Comparison of ENCODE assay signal across 7 cellular contexts in the genomic region with DNA sequence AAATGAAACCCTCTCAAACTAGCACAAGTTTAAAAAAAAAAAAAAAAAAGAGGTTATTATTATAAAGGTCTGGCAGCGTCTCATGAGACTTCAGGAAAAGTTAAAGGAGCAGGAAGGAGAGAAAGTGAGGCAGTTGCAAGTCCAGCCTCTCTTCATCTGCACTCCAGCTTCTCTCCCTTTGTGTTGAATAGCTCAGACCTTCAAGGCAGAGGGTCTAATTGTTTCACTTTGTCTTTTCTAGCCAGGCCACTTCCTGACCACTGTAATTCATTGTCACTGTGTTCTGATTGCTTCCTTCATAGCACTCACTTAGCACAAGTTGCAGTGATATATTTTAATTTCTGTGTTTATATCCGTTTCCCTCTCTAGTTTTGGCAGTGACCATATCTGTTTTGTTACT.
DNase-seq lines count a peak whose midpoint lies in the region; ATAC-seq, FAIRE-seq and TF ChIP-seq lines count a peak whose summit lies in the region.

No MANE protein-coding gene starts in this region.

- peak overlapping the region; percentile 99 for H2BK5ac ChIP-seq in IMR-90 (ENCODE audit: low read depth, low read length, poor library complexity, severe bottlenecking)

- H3K4me3 ChIP-seq in IMR-90 (ENCODE audit: insufficient read depth, low read depth, low read length) (no peak overlapping the region), small intestine (ENCODE audit: low read depth in 1 of 2, low read length in 2 of 2) (no peak overlapping the region), WERI-Rb-1 (ENCODE audit: low read depth, low read length) (no peak overlapping the region)

- H2BK15ac ChIP-seq in IMR-90 (ENCODE audit: low read depth, low read length) = peak overlapping the region; percentile 94

- H3K4me3 Mint-ChIP-seq in endothelial cell (ENCODE audit: unreplicated experiment) = no peak overlapping the region
- no peak overlapping the region for H3K4me3 Mint-ChIP-seq in CD4-positive, alpha-beta T cell

- peaks cover 3% of the 10 kb centered on the region for H3K27me3 Mint-ChIP-seq in endothelial cell (ENCODE audit: unreplicated experiment)
- no peaks in the 10 kb centered on the region for H3K27me3 Mint-ChIP-seq in CD4-positive, alpha-beta T cell

- H3K4ac ChIP-seq in IMR-90 (ENCODE audit: low read depth, low read length) = peak overlapping the region; percentile 97

- H3K9me1 ChIP-seq in IMR-90 (ENCODE audit: insufficient read depth, low read length) = peaks cover 14% of the 10 kb centered on the region

- peaks cover 51% of the 10 kb centered on the region for H3K4me1 Mint-ChIP-seq in endothelial cell (ENCODE audit: unreplicated experiment)
- H3K4me1 Mint-ChIP-seq in CD4-positive, alpha-beta T cell (ENCODE audit: low read depth) = no peaks in the 10 kb centered on the region

- peak overlapping the region; percentile 88 to 96 for H4K8ac ChIP-seq in IMR-90 (ENCODE audit: low read depth in 2 of 2, low read length in 2 of 2)

- no peak for TF ChIP-seq POLR2A in IMR-90 (IDR thresholded peaks at IDR 0.05; ENCODE audit: low read depth, low read length)

- ATAC-seq in GM21390 (IDR thresholded peaks at IDR 0.05; ENCODE audit: unreplicated experiment) (peak; percentile 65), IMR-90 (ENCODE audit: low read depth) (no peak)
- no peak for ATAC-seq in CD4-positive, alpha-beta T cell (ENCODE audit: poor library complexity)

- H3K4me1 ChIP-seq in IMR-90 (ENCODE audit: control insufficient read depth, insufficient read depth, low read length) (peaks cover 27% of the 10 kb centered on the region), small intestine (ENCODE audit: control insufficient read depth in 2 of 2, insufficient read depth in 1 of 2, low read depth in 1 of 2, low read length in 1 of 2) (peaks cover 20 to 32% of the 10 kb centered on the region in 2 donors)

- H3K79me1 ChIP-seq in IMR-90 (ENCODE audit: low read depth in 1 of 2, low read length in 2 of 2) = peaks cover 59 to 71% of the 10 kb centered on the region in 2 experiments

- H2BK120ac ChIP-seq in IMR-90 (ENCODE audit: low read depth, low read length) = peak overlapping the region; percentile 98

- no CpG with 5 or more reads among the region's 2 CpGs for WGBS in IMR-90 (ENCODE audit: extremely low coverage in 2 of 2, insufficient read length in 1 of 2), 2 experiments
- 11 to 30% (median 27%) methylated on average over 2 of the region's 2 CpGs for WGBS in small intestine, 3 donors

- H3K9ac ChIP-seq in IMR-90 (ENCODE audit: low read depth, low read length) = peak overlapping the region; percentile 69

- H3K36me3 Mint-ChIP-seq in endothelial cell (ENCODE audit: low read depth, unreplicated experiment) = peaks cover 27% of the 10 kb centered on the region
- no peaks in the 10 kb centered on the region for H3K36me3 Mint-ChIP-seq in CD4-positive, alpha-beta T cell (ENCODE audit: low read depth)

- H3K9me3 ChIP-seq in IMR-90 (ENCODE audit: control insufficient read depth, insufficient read depth, low read length) = peaks cover 2% of the 10 kb centered on the region; the same call in 1 of the 2 replicates
- H3K9me3 ChIP-seq in small intestine (ENCODE audit: control insufficient read depth, low read depth) = no peaks in the 10 kb centered on the region
- H3K9me3 ChIP-seq in CD4-positive, alpha-beta T cell (ENCODE audit: control insufficient read depth, low read length) = no peaks in the 10 kb centered on the region
- peaks cover 4% of the 10 kb centered on the region for H3K9me3 ChIP-seq in WERI-Rb-1 (ENCODE audit: severe bottlenecking)

- H4K91ac ChIP-seq in IMR-90 (ENCODE audit: insufficient read depth, low read depth, low read length) = peak overlapping the region; percentile 96

- dilution Hi-C loops in IMR-90 (cut with HindIII; ENCODE audit: low sequenced_read_pairs, unreplicated experiment) = no loop called here

- TF ChIP-seq RAD21 in IMR-90 (IDR thresholded peaks at IDR 0.05; ENCODE audit: low read length) = no peak

- peak overlapping the region; percentile 97 for H2BK20ac ChIP-seq in IMR-90 (ENCODE audit: low read depth, low read length)

- BruUV-seq in IMR-90 (replicated peaks; lab: Mats Ljungman, UMichigan) = no TSS peak

- DNase-seq in IMR-90 (peak; percentile 24), endothelial cell (ENCODE audit: low spot score) (no peak), small intestine (peak; percentile 23), DMS114 treated with DMSO at 0.1 percent for 48 hours (lab: John Stamatoyannopoulos, UW; ENCODE audit: unreplicated experiment) (no peak), WERI-Rb-1 (no peak)
- DNase-seq in CD4-positive, alpha-beta T cell = no peak

- POLR2A ChIA-PET in IMR-90 (lab: Charles Lee; ENCODE audit: unreplicated experiment) = no interaction called here
- POLR2A ChIA-PET in CD4-positive, alpha-beta T cell (lab: Charles Lee) = no interaction called here

- H3K27ac Mint-ChIP-seq in endothelial cell (ENCODE audit: unreplicated experiment) = peak overlapping the region; percentile 83
- H3K27ac Mint-ChIP-seq in CD4-positive, alpha-beta T cell = no peak overlapping the region

- TF ChIP-seq CTCF in IMR-90 (conservative IDR thresholded peaks at IDR 0.05; ENCODE audit: low read depth, low read length) (no peak), endothelial cell (IDR thresholded peaks at IDR 0.05; ENCODE audit: unreplicated experiment) (no peak), WERI-Rb-1 (IDR thresholded peaks at IDR 0.05; ENCODE audit: low read depth, low read length) (no peak)
- no peak for TF ChIP-seq CTCF in CD4-positive, alpha-beta T cell (IDR thresholded peaks at IDR 0.05)

- H3K36me3 ChIP-seq in IMR-90 (ENCODE audit: control insufficient read depth, insufficient read depth, low read length) (peaks cover 8% of the 10 kb centered on the region), small intestine (ENCODE audit: control insufficient read depth in 2 of 2, insufficient read depth in 2 of 2, low read length in 2 of 2) (no peaks in the 10 kb centered on the region), WERI-Rb-1 (no peaks in the 10 kb centered on the region)

- H3K14ac ChIP-seq in IMR-90 (replicated peaks; ENCODE audit: low read depth, low read length) = peak overlapping the region; percentile 95

- no peak for FAIRE-seq in small intestine (lab: Jason Lieb, UNC)

- peak overlapping the region; percentile 52 for H3K4me2 ChIP-seq in IMR-90 (ENCODE audit: low read depth, low read length)

- peak overlapping the region; percentile 96 for H3K23ac ChIP-seq in IMR-90 (ENCODE audit: low read depth, low read length)

- H4K20me1 ChIP-seq in IMR-90 (ENCODE audit: insufficient read depth, low read length) = peaks cover 8% of the 10 kb centered on the region; the same call in 1 of the 2 replicates

- intact Hi-C loops in IMR-90 (cut with micrococcal nuclease) = loop anchor here (5.0 kb wide), 1 partner anchor 99 kb away; a partner anchor contains a TSS
- intact Hi-C loops in CD4-positive, alpha-beta T cell (cut with DNase I, micrococcal nuclease) = no loop called here

- no peak overlapping the region for H2AFZ ChIP-seq in IMR-90 (replicated peaks; ENCODE audit: low read length, poor library complexity)

- H2AK9ac ChIP-seq in IMR-90 (replicated peaks; ENCODE audit: low read depth, low read length, poor library complexity) = no peak overlapping the region

- peak overlapping the region; percentile 96 for H3K56ac ChIP-seq in IMR-90 (ENCODE audit: extremely low read depth, insufficient read depth, low read length)

- H2AK5ac ChIP-seq in IMR-90 (ENCODE audit: low read depth, low read length) = peak overlapping the region; percentile 94

- H3K9me3 Mint-ChIP-seq in endothelial cell (ENCODE audit: unreplicated experiment) = no peaks in the 10 kb centered on the region
- H3K9me3 Mint-ChIP-seq in CD4-positive, alpha-beta T cell = no peaks in the 10 kb centered on the region

- in situ Hi-C loops in IMR-90 (cut with MboI; ENCODE audit: low sequenced_read_pairs) = no loop called here

- peak overlapping the region; percentile 92; the same call in 1 of the 2 replicates for H3K18ac ChIP-seq in IMR-90 (ENCODE audit: low read depth, low read length)

- peak overlapping the region; percentile 50; the same call in 1 of the 2 replicates for H4K5ac ChIP-seq in IMR-90 (ENCODE audit: low read depth, low read length)

- H3K27ac ChIP-seq in IMR-90 (ENCODE audit: insufficient read depth, low read length) = peak overlapping the region; percentile 94
- peak overlapping the region; percentile 84 to 91 for H3K27ac ChIP-seq in small intestine (ENCODE audit: low read depth in 1 of 2, low read length in 1 of 2)
- H3K27ac ChIP-seq in CD4-positive, alpha-beta T cell (ENCODE audit: low read depth, low read length) = no peak overlapping the region
- H3K27ac ChIP-seq in WERI-Rb-1 = no peak overlapping the region

- CTCF ChIA-PET in IMR-90 (lab: Yijun Ruan, JAX) = interaction anchor here (0.7 kb wide), 2 partner anchors 91 to 104 kb away, joined by 4 read pairs; no protein-coding TSS in a partner anchor
- CTCF ChIA-PET in CD4-positive, alpha-beta T cell (lab: Charles Lee) = no interaction called here

- no peaks in the 10 kb centered on the region for H3K27me3 ChIP-seq in IMR-90 (ENCODE audit: control insufficient read depth, insufficient read depth, low read length)
- H3K27me3 ChIP-seq in small intestine (ENCODE audit: control insufficient read depth in 2 of 2, insufficient read depth in 2 of 2, low read length in 2 of 2) = no peaks in the 10 kb centered on the region
- no peaks in the 10 kb centered on the region for H3K27me3 ChIP-seq in CD4-positive, alpha-beta T cell (ENCODE audit: control insufficient read depth, insufficient read depth, low read length)
- H3K27me3 ChIP-seq in WERI-Rb-1 (ENCODE audit: insufficient read depth, low read depth, severe bottlenecking) = no peaks in the 10 kb centered on the region

TF ChIP-seq in IMR-90, 13 proteins besides CTCF, POLR2A, EP300 and RAD21:
- no peak for TF ChIP-seq NFE2L2 (IDR thresholded peaks at IDR 0.05; ENCODE audit: low read depth, low read length)
- TF ChIP-seq MAZ (IDR thresholded peaks at IDR 0.05; ENCODE audit: borderline replicate concordance, low read depth, low read length) = no peak
TF ChIP-seq in IMR-90: peak in this region for 0.

Comparison
In these comparisons a context has a peak if more than half of its experiments do, and no peak if none do; other contexts are left out.
1. DNase-seq: peak in IMR-90 (single experiment) and small intestine (single experiment); none in endothelial cell (single experiment), CD4-positive, alpha-beta T cell (0 of 10), DMS114 treated with DMSO at 0.1 percent for 48 hours (single experiment) and WERI-Rb-1 (single experiment).
2. H3K27ac ChIP-seq: peak in IMR-90 (single experiment) and small intestine (2 of 2); none in CD4-positive, alpha-beta T cell (single experiment) and WERI-Rb-1 (single experiment).